In genomic region chr9:85569988-85570387, GRCh38 we compare ENCODE assay signal across 1 cellular context.
TF ChIP-seq lines count a peak whose summit lies in the region.

No MANE protein-coding gene starts in this region.

TF ChIP-seq in endothelial cell of umbilical vein, 7 proteins besides CTCF, POLR2A, EP300 and RAD21 (continued from another document):
- TF ChIP-seq POLR2AphosphoS5 (IDR thresholded peaks at IDR 0.05; ENCODE audit: insufficient read depth, low read depth, low read length) (no peak), MYC (IDR thresholded peaks at IDR 0.05; ENCODE audit: low read depth, low read length) (no peak), GATA2 (IDR thresholded peaks at IDR 0.05; ENCODE audit: insufficient read depth, insufficient read length, low read depth, low read length) (no peak), FOS (IDR thresholded peaks at IDR 0.05; ENCODE audit: borderline replicate concordance, insufficient read depth, low read length) (no peak)
